In genomic region chr10:103278424-103278823, GRCh38 we compare ENCODE assay signal across 1 cellular context.
TF ChIP-seq lines count a peak whose summit lies in the region.

No MANE protein-coding gene starts in this region.

TF ChIP-seq in H1, 55 proteins besides CTCF, POLR2A, EP300 and RAD21:
- TF ChIP-seq SUZ12 (IDR thresholded peaks at IDR 0.05; ENCODE audit: low read length) (no peak), TBP (IDR thresholded peaks at IDR 0.05; ENCODE audit: low read depth, low read length) (no peak), CEBPB (IDR thresholded peaks at IDR 0.05; ENCODE audit: low read depth, low read length) (no peak), ASH2L (IDR thresholded peaks at IDR 0.05; ENCODE audit: low read length) (no peak), RNF2 (IDR thresholded peaks at IDR 0.05; ENCODE audit: borderline replicate concordance, low read depth, low read length, missing control alignments, poor library complexity, severe bottlenecking) (no peak), KDM4A (IDR thresholded peaks at IDR 0.05; ENCODE audit: low read depth, low read length, severe bottlenecking) (no peak), FOSL1 (IDR thresholded peaks at IDR 0.05; ENCODE audit: insufficient read depth, low read depth, low read length) (no peak), RXRA (IDR thresholded peaks at IDR 0.05; ENCODE audit: insufficient read depth, low read depth, low read length) (no peak), ATF3 (IDR thresholded peaks at IDR 0.05; ENCODE audit: insufficient read depth, low read depth, low read length) (no peak), TAF1 (IDR thresholded peaks at IDR 0.05; ENCODE audit: low read depth, low read length) (no peak), HDAC2 (IDR thresholded peaks at IDR 0.05; ENCODE audit: borderline replicate concordance in 1 of 2, low read depth in 2 of 2, low read length in 2 of 2) (no peak), TAF7 (optimal IDR thresholded peaks at IDR 0.05; ENCODE audit: borderline replicate concordance, low read depth, low read length) (no peak), MAFK (IDR thresholded peaks at IDR 0.05; ENCODE audit: low read depth, low read length) (no peak), POLR2AphosphoS5 (IDR thresholded peaks at IDR 0.05; ENCODE audit: low read depth, low read length) (no peak), CBX5 (IDR thresholded peaks at IDR 0.05; ENCODE audit: low read depth, low read length) (no peak)
- TF ChIP-seq, protein P1, sequence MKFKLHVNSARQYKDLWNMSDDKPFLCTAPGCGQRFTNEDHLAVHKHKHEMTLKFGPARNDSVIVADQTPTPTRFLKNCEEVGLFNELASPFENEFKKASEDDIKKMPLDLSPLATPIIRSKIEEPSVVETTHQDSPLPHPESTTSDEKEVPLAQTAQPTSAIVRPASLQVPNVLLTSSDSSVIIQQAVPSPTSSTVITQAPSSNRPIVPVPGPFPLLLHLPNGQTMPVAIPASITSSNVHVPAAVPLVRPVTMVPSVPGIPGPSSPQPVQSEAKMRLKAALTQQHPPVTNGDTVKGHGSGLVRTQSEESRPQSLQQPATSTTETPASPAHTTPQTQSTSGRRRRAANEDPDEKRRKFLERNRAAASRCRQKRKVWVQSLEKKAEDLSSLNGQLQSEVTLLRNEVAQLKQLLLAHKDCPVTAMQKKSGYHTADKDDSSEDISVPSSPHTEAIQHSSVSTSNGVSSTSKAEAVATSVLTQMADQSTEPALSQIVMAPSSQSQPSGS (IDR thresholded peaks at IDR 0.05; ENCODE audit: low read length) = no peak
- TF ChIP-seq, protein P2, sequence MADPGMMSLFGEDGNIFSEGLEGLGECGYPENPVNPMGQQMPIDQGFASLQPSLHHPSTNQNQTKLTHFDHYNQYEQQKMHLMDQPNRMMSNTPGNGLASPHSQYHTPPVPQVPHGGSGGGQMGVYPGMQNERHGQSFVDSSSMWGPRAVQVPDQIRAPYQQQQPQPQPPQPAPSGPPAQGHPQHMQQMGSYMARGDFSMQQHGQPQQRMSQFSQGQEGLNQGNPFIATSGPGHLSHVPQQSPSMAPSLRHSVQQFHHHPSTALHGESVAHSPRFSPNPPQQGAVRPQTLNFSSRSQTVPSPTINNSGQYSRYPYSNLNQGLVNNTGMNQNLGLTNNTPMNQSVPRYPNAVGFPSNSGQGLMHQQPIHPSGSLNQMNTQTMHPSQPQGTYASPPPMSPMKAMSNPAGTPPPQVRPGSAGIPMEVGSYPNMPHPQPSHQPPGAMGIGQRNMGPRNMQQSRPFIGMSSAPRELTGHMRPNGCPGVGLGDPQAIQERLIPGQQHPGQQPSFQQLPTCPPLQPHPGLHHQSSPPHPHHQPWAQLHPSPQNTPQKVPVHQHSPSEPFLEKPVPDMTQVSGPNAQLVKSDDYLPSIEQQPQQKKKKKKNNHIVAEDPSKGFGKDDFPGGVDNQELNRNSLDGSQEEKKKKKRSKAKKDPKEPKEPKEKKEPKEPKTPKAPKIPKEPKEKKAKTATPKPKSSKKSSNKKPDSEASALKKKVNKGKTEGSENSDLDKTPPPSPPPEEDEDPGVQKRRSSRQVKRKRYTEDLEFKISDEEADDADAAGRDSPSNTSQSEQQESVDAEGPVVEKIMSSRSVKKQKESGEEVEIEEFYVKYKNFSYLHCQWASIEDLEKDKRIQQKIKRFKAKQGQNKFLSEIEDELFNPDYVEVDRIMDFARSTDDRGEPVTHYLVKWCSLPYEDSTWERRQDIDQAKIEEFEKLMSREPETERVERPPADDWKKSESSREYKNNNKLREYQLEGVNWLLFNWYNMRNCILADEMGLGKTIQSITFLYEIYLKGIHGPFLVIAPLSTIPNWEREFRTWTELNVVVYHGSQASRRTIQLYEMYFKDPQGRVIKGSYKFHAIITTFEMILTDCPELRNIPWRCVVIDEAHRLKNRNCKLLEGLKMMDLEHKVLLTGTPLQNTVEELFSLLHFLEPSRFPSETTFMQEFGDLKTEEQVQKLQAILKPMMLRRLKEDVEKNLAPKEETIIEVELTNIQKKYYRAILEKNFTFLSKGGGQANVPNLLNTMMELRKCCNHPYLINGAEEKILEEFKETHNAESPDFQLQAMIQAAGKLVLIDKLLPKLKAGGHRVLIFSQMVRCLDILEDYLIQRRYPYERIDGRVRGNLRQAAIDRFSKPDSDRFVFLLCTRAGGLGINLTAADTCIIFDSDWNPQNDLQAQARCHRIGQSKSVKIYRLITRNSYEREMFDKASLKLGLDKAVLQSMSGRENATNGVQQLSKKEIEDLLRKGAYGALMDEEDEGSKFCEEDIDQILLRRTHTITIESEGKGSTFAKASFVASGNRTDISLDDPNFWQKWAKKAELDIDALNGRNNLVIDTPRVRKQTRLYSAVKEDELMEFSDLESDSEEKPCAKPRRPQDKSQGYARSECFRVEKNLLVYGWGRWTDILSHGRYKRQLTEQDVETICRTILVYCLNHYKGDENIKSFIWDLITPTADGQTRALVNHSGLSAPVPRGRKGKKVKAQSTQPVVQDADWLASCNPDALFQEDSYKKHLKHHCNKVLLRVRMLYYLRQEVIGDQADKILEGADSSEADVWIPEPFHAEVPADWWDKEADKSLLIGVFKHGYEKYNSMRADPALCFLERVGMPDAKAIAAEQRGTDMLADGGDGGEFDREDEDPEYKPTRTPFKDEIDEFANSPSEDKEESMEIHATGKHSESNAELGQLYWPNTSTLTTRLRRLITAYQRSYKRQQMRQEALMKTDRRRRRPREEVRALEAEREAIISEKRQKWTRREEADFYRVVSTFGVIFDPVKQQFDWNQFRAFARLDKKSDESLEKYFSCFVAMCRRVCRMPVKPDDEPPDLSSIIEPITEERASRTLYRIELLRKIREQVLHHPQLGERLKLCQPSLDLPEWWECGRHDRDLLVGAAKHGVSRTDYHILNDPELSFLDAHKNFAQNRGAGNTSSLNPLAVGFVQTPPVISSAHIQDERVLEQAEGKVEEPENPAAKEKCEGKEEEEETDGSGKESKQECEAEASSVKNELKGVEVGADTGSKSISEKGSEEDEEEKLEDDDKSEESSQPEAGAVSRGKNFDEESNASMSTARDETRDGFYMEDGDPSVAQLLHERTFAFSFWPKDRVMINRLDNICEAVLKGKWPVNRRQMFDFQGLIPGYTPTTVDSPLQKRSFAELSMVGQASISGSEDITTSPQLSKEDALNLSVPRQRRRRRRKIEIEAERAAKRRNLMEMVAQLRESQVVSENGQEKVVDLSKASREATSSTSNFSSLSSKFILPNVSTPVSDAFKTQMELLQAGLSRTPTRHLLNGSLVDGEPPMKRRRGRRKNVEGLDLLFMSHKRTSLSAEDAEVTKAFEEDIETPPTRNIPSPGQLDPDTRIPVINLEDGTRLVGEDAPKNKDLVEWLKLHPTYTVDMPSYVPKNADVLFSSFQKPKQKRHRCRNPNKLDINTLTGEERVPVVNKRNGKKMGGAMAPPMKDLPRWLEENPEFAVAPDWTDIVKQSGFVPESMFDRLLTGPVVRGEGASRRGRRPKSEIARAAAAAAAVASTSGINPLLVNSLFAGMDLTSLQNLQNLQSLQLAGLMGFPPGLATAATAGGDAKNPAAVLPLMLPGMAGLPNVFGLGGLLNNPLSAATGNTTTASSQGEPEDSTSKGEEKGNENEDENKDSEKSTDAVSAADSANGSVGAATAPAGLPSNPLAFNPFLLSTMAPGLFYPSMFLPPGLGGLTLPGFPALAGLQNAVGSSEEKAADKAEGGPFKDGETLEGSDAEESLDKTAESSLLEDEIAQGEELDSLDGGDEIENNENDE (IDR thresholded peaks at IDR 0.05; ENCODE audit: insufficient replicate concordance, low read length) = no peak
